In the genomic region with DNA sequence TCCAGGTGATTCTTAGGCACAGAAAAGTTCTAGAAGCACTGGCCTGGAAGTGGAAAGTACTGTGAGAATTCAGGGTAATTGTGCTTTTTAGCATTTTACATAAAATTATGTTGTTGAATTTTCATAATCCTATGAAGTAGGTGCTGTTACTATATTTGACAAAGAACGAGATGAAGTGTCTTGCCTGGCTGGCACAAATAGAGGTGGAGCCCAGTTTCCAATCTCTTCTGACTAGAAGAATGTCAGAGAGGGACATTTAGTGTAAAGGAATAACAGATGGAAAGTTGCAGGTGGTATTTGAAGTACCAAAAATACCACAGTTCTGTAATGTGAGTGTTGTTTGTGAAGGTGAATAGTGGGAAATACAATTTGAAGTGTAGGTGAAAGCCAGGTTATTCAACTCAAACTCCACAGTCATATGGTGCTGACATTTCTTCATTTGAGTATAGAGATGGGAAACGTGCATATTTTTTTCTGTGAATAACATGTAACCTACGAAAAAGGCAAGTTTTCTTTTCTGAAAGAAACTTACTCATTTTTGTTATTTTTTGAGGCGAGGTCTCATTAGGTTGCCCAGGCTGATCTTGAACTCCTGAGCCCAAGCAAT, we compare ENCODE assay signal across 1 cellular context.
TF ChIP-seq lines count a peak whose summit lies in the region.

No MANE protein-coding gene starts in this region.

TF ChIP-seq in WTC11, 78 proteins besides CTCF, POLR2A, EP300 and RAD21 (continued from another document):
- TF ChIP-seq, protein P1, sequence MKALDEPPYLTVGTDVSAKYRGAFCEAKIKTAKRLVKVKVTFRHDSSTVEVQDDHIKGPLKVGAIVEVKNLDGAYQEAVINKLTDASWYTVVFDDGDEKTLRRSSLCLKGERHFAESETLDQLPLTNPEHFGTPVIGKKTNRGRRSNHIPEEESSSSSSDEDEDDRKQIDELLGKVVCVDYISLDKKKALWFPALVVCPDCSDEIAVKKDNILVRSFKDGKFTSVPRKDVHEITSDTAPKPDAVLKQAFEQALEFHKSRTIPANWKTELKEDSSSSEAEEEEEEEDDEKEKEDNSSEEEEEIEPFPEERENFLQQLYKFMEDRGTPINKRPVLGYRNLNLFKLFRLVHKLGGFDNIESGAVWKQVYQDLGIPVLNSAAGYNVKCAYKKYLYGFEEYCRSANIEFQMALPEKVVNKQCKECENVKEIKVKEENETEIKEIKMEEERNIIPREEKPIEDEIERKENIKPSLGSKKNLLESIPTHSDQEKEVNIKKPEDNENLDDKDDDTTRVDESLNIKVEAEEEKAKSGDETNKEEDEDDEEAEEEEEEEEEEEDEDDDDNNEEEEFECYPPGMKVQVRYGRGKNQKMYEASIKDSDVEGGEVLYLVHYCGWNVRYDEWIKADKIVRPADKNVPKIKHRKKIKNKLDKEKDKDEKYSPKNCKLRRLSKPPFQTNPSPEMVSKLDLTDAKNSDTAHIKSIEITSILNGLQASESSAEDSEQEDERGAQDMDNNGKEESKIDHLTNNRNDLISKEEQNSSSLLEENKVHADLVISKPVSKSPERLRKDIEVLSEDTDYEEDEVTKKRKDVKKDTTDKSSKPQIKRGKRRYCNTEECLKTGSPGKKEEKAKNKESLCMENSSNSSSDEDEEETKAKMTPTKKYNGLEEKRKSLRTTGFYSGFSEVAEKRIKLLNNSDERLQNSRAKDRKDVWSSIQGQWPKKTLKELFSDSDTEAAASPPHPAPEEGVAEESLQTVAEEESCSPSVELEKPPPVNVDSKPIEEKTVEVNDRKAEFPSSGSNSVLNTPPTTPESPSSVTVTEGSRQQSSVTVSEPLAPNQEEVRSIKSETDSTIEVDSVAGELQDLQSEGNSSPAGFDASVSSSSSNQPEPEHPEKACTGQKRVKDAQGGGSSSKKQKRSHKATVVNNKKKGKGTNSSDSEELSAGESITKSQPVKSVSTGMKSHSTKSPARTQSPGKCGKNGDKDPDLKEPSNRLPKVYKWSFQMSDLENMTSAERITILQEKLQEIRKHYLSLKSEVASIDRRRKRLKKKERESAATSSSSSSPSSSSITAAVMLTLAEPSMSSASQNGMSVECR (CRISPR knock-in tag; IDR thresholded peaks at IDR 0.05; ENCODE audit: borderline replicate concordance), result no peak
- TF ChIP-seq ZNF219 (CRISPR knock-in tag; IDR thresholded peaks at IDR 0.05; ENCODE audit: borderline replicate concordance) (no peak), GRHL2 (CRISPR knock-in tag; IDR thresholded peaks at IDR 0.05; ENCODE audit: insufficient replicate concordance, severe bottlenecking) (no peak), CREM (CRISPR knock-in tag; IDR thresholded peaks at IDR 0.05) (no peak), NFYB (CRISPR knock-in tag; conservative IDR thresholded peaks at IDR 0.05; ENCODE audit: low read depth) (no peak), MXD4 (CRISPR knock-in tag; IDR thresholded peaks at IDR 0.05; ENCODE audit: borderline replicate concordance) (no peak), ELF4 (CRISPR knock-in tag; IDR thresholded peaks at IDR 0.05; ENCODE audit: low read depth) (no peak), HMGA2 (CRISPR knock-in tag; IDR thresholded peaks at IDR 0.05) (no peak), TEAD4 (CRISPR knock-in tag; IDR thresholded peaks at IDR 0.05) (no peak), AFF4 (CRISPR knock-in tag; IDR thresholded peaks at IDR 0.05; ENCODE audit: borderline replicate concordance) (no peak), ESRRA (CRISPR knock-in tag; IDR thresholded peaks at IDR 0.05; ENCODE audit: borderline replicate concordance) (no peak), FOXK1 (CRISPR knock-in tag; IDR thresholded peaks at IDR 0.05) (no peak), ZNF121 (CRISPR knock-in tag; IDR thresholded peaks at IDR 0.05) (no peak)
- TF ChIP-seq, protein P2, sequence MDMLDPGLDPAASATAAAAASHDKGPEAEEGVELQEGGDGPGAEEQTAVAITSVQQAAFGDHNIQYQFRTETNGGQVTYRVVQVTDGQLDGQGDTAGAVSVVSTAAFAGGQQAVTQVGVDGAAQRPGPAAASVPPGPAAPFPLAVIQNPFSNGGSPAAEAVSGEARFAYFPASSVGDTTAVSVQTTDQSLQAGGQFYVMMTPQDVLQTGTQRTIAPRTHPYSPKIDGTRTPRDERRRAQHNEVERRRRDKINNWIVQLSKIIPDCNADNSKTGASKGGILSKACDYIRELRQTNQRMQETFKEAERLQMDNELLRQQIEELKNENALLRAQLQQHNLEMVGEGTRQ (CRISPR knock-in tag; IDR thresholded peaks at IDR 0.05), result no peak
